ENCODE assay signal across 14 cellular contexts in genomic region chr9:731474-731873, GRCh38.
DNase-seq lines count a peak whose midpoint lies in the region; ATAC-seq and TF ChIP-seq lines count a peak whose summit lies in the region.
"Had no signal": no experiment of that assay in that cellular context is flagged by ENCODE, and none has a peak within 500 bp of the region (broad histone marks: within the 10 kb centered on the region; RNA-seq: fewer than 3 reads in every experiment).

No MANE protein-coding gene starts in this region.

- H3K4me1 ChIP-seq in ascending aorta (peaks cover 18 to 52% of the 10 kb centered on the region in 2 donors), trophoblast cell (ENCODE audit: control insufficient read depth in 1 of 2, insufficient read depth in 2 of 2, low read length in 2 of 2) (peaks cover 5 to 6% of the 10 kb centered on the region in 2 experiments)
- H3K4me1 ChIP-seq: BLaER1 treated with 17β-estradiol and CSF1 and Interleukin-3, amounts not matched to agents 10 nM and 100 nM had no signal

- no peak for ATAC-seq in HG03097 (IDR thresholded peaks at IDR 0.05; ENCODE audit: low FRiP score, unreplicated experiment)
- ATAC-seq in HG03196 (IDR thresholded peaks at IDR 0.05; ENCODE audit: unreplicated experiment), result no peak
- ATAC-seq: HCT116 had no signal

- H2BK5ac ChIP-seq in trophoblast cell (ENCODE audit: low read depth, low read length, poor library complexity), result no peak overlapping the region

- H3K23ac ChIP-seq in trophoblast cell (ENCODE audit: low read length), result no peak overlapping the region

- no peak overlapping the region for H2BK120ac ChIP-seq in trophoblast cell (ENCODE audit: insufficient read depth, low read length, poor library complexity)

- no peak overlapping the region for H3K4me2 ChIP-seq in trophoblast cell (ENCODE audit: low read length)
- H3K4me2 ChIP-seq: BLaER1 treated with 17β-estradiol and CSF1 and Interleukin-3, amounts not matched to agents 10 nM and 100 nM had no signal

- H4K91ac ChIP-seq in trophoblast cell (ENCODE audit: low read depth, low read length), result no peak overlapping the region

- no peak overlapping the region for H4K8ac ChIP-seq in trophoblast cell (ENCODE audit: low read depth, low read length)

- no peaks in the 10 kb centered on the region for H3K79me2 ChIP-seq in trophoblast cell (ENCODE audit: control insufficient read depth, insufficient read depth, low read length, poor library complexity)

- DNase-seq in ascending aorta (ENCODE audit: low spot score in 2 of 2) (peak in 1 of 2 donors; percentile 39), coronary artery (ENCODE audit: low spot score) (no peak), trophoblast cell (no peak), mucosa of gallbladder (ENCODE audit: low spot score) (no peak)
- DNase-seq in stimulated activated CD4-positive, alpha-beta T cell treated with anti-CD3 and anti-CD28 coated beads, Interleukin-4, amount 100 ng/mL, for 4 hours, result no peak
- DNase-seq: ACHN; CD4-positive, CD25-positive, alpha-beta regulatory T cell; DMS53; GF-D8 had no signal

- TF ChIP-seq CTCF in ascending aorta (IDR thresholded peaks at IDR 0.05) (no peak), coronary artery (IDR thresholded peaks at IDR 0.05) (no peak)

- H4K12ac ChIP-seq in trophoblast cell (ENCODE audit: low read depth, low read length), result no peak overlapping the region

- H3K4me3 ChIP-seq in ascending aorta (no peak overlapping the region), coronary artery (no peak overlapping the region), trophoblast cell (ENCODE audit: low read depth, low read length) (no peak overlapping the region)
- H3K4me3 ChIP-seq: BLaER1 treated with 17β-estradiol and CSF1 and Interleukin-3, amounts not matched to agents 10 nM and 100 nM had no signal

- no peak overlapping the region for H2AK5ac ChIP-seq in trophoblast cell (ENCODE audit: low read length)

- H3K9ac ChIP-seq in trophoblast cell (ENCODE audit: low read length), result no peak overlapping the region
- H3K9ac ChIP-seq: BLaER1 treated with 17β-estradiol and CSF1 and Interleukin-3, amounts not matched to agents 10 nM and 100 nM had no signal

- peaks cover 10% of the 10 kb centered on the region for H3K79me1 ChIP-seq in trophoblast cell (ENCODE audit: low read length)

- no peak overlapping the region for H2BK12ac ChIP-seq in trophoblast cell (ENCODE audit: low read length)

- H3K4ac ChIP-seq in trophoblast cell (ENCODE audit: low read depth, low read length), result no peak overlapping the region

- H2AFZ ChIP-seq in trophoblast cell (ENCODE audit: insufficient read depth, low read length, poor library complexity), result no peak overlapping the region

- H3K27ac ChIP-seq in ascending aorta (peak overlapping the region; percentile 91 to 95), coronary artery (peak overlapping the region; percentile 72 to 89), trophoblast cell (ENCODE audit: low read depth, low read length) (no peak overlapping the region), temporal lobe (ENCODE audit: low read depth, low read length) (peak overlapping the region; percentile 87)
- H3K27ac ChIP-seq: BLaER1 treated with 17β-estradiol and CSF1 and Interleukin-3, amounts not matched to agents 10 nM and 100 nM had no signal

- H3K18ac ChIP-seq in trophoblast cell (ENCODE audit: low read length), result peak overlapping the region; percentile 29

- H3K9me3 ChIP-seq in ascending aorta, result no peaks in the 10 kb centered on the region
- H3K9me3 ChIP-seq in trophoblast cell (ENCODE audit: insufficient read depth, low read depth, low read length), result peaks cover 1% of the 10 kb centered on the region
- H3K9me3 ChIP-seq: BLaER1 treated with 17β-estradiol and CSF1 and Interleukin-3, amounts not matched to agents 10 nM and 100 nM had no signal

- peaks cover 21 to 34% of the 10 kb centered on the region in 2 donors for H3K36me3 ChIP-seq in ascending aorta
- peaks cover 38 to 58% of the 10 kb centered on the region in 2 experiments for H3K36me3 ChIP-seq in trophoblast cell (ENCODE audit: control insufficient read depth in 1 of 2, insufficient read depth in 2 of 2, low read length in 2 of 2)

- no peak overlapping the region for H3K14ac ChIP-seq in trophoblast cell (ENCODE audit: low read length)

- intact Hi-C loops in ascending aorta (cut with DNase I), result no loop called here

- WGBS in trophoblast cell (ENCODE audit: extremely low coverage, insufficient coverage, insufficient read length), result no CpG with 5 or more reads among the region's 8 CpGs

- H3K27me3 ChIP-seq in ascending aorta (no peaks in the 10 kb centered on the region), trophoblast cell (ENCODE audit: insufficient read depth, low read length) (no peaks in the 10 kb centered on the region)
- H3K27me3 ChIP-seq: BLaER1 treated with 17β-estradiol and CSF1 and Interleukin-3, amounts not matched to agents 10 nM and 100 nM had no signal
